8 cellular contexts compared by ENCODE assay signal in the genomic region with DNA sequence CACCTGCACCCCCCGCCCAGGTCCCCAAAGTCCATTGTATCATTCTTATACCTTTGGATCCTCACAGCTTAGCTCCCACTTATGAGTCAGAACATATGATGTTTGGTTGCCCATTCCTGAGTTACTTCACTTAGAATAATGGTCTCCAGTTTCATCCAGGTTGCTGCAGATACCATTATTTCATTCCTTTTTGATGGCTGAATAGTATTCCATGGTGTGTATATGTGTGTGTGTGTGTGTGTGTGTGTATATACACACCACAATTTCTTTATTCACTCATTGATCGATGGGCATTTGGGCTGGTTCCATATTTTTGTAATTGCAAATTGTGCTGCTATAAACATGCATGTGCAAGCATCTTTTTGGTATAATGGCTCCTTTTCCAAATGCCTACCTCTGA.
A peak's percentile ranks its signal among the peaks of the same experiment; 100 is the strongest.
DNase-seq lines count a peak whose midpoint lies in the region; ATAC-seq, FAIRE-seq and TF ChIP-seq lines count a peak whose summit lies in the region.
"Not testable (repeated sequence)": the region's sequence is repeated elsewhere in the genome, so short reads cannot be mapped to it uniquely, and the experiment has no call there.

No MANE protein-coding gene starts in this region.

- H3K9ac ChIP-seq in K562 (ENCODE audit: insufficient read depth in 1 of 2, low read depth in 2 of 2, low read length in 2 of 2): not testable (repeated sequence)

- H3K9me3 ChIP-seq in CD4-positive, alpha-beta T cell (ENCODE audit: control insufficient read depth, low read length); CD8-positive, alpha-beta memory T cell (ENCODE audit: low read length); HEK293 (ENCODE audit: control insufficient read depth, insufficient read depth, low read depth, low read length); K562 (replicated peaks; ENCODE audit: control insufficient read depth, insufficient read depth, low read depth, low read length): not testable (repeated sequence)

- POLR2A ChIA-PET in CD4-positive, alpha-beta T cell (lab: Charles Lee); HEK293 (lab: Yijun Ruan, JAX); K562 (lab: Yijun Ruan, JAX): not testable (repeated sequence)
- POLR2A ChIA-PET in CD8-positive, alpha-beta memory T cell (lab: Charles Lee): interaction anchor here (0.6 kb wide), 1 partner anchor 434 kb away, joined by 5 read pairs; no protein-coding TSS in a partner anchor

- H3K9me3 Mint-ChIP-seq in CD4-positive, alpha-beta T cell; CD8-positive, alpha-beta memory T cell; immature natural killer cell; stimulated activated effector memory CD8-positive, alpha-beta T cell treated with anti-CD3 and anti-CD28 coated beads, Interleukin-12 subunit alpha, Interleukin-12 subunit beta, amount 100 ng/mL, for 72 hours: not testable (repeated sequence)

- not testable (repeated sequence) for TF ChIP-seq CTCF in C4-2B (conservative IDR thresholded peaks at IDR 0.05); CD4-positive, alpha-beta T cell (IDR thresholded peaks at IDR 0.05); HEK293 (tag by site-specific recombination; IDR thresholded peaks at IDR 0.05); VCaP (conservative IDR thresholded peaks at IDR 0.05); K562 (IDR thresholded peaks at IDR 0.05 in 2 of 3, conservative IDR thresholded peaks at IDR 0.05 in 1 of 3; ENCODE audit: insufficient read depth in 2 of 3, low read depth in 1 of 3, low read length in 3 of 3)

- not testable (repeated sequence) for TF ChIP-seq RAD21 in K562 (CRISPR knock-in tag; conservative IDR thresholded peaks at IDR 0.05 in 1 of 2, IDR thresholded peaks at IDR 0.05 in 1 of 2)

- not testable (repeated sequence) for H3K9me1 ChIP-seq in K562 (ENCODE audit: control insufficient read depth, insufficient read depth, low read length)

- H3K27ac Mint-ChIP-seq in CD4-positive, alpha-beta T cell: peak overlapping the region; percentile 67
- peak overlapping the region in 5 of 8 donors; percentile 2 to 72 (median 31) for H3K27ac Mint-ChIP-seq in CD8-positive, alpha-beta memory T cell
- peak overlapping the region in 4 of 6 donors; percentile 35 to 94 (median 72) for H3K27ac Mint-ChIP-seq in immature natural killer cell
- peak overlapping the region; percentile 43 for H3K27ac Mint-ChIP-seq in stimulated activated effector memory CD8-positive, alpha-beta T cell treated with anti-CD3 and anti-CD28 coated beads, Interleukin-12 subunit alpha, Interleukin-12 subunit beta, amount 100 ng/mL, for 72 hours

- intact Hi-C loops in CD4-positive, alpha-beta T cell (cut with DNase I, micrococcal nuclease): loop anchor here in 1 of 2 experiments (5.0 to 10.0 kb wide), 2 partner anchors 68 to 126 kb away; partner anchors contain the start of gene UTRN
- intact Hi-C loops in K562 (cut with micrococcal nuclease): not testable (repeated sequence)

- BruUV-seq in K562 (replicated peaks; lab: Mats Ljungman, UMichigan): not testable (repeated sequence)

- not testable (repeated sequence) for H4K20me1 ChIP-seq in K562 (replicated peaks; ENCODE audit: control insufficient read depth, insufficient read depth, low read length)

- peaks cover 70% of the 10 kb centered on the region for H3K4me1 Mint-ChIP-seq in CD4-positive, alpha-beta T cell (ENCODE audit: low read depth)
- peaks cover 68 to 97% (median 89%) of the 10 kb centered on the region in 3 donors for H3K4me1 Mint-ChIP-seq in CD8-positive, alpha-beta memory T cell
- H3K4me1 Mint-ChIP-seq in immature natural killer cell: peaks cover 85 to 100% of the 10 kb centered on the region in 2 donors
- peaks cover 51% of the 10 kb centered on the region for H3K4me1 Mint-ChIP-seq in stimulated activated effector memory CD8-positive, alpha-beta T cell treated with anti-CD3 and anti-CD28 coated beads, Interleukin-12 subunit alpha, Interleukin-12 subunit beta, amount 100 ng/mL, for 72 hours

- not testable (repeated sequence) for TF ChIP-seq POLR2A in K562 (conservative IDR thresholded peaks at IDR 0.05)

- not testable (repeated sequence) for FAIRE-seq in K562 (lab: Jason Lieb, UNC)

- H3K4me2 ChIP-seq in K562 (ENCODE audit: insufficient read depth, low read length): not testable (repeated sequence)

- not testable (repeated sequence) for H3K27me3 ChIP-seq in CD4-positive, alpha-beta T cell (ENCODE audit: control insufficient read depth, insufficient read depth, low read length); CD8-positive, alpha-beta memory T cell (ENCODE audit: insufficient read depth, low read length, poor library complexity, severe bottlenecking); K562 (ENCODE audit: control insufficient read depth in 2 of 2, insufficient read depth in 2 of 2, low read length in 2 of 2)

- not testable (repeated sequence) for H2AFZ ChIP-seq in K562 (ENCODE audit: low read depth, low read length)

- H3K4me3 Mint-ChIP-seq in CD4-positive, alpha-beta T cell; stimulated activated effector memory CD8-positive, alpha-beta T cell treated with anti-CD3 and anti-CD28 coated beads, Interleukin-12 subunit alpha, Interleukin-12 subunit beta, amount 100 ng/mL, for 72 hours: not testable (repeated sequence)
- peak overlapping the region in 1 of 7 donors; percentile 35 for H3K4me3 Mint-ChIP-seq in CD8-positive, alpha-beta memory T cell
- peak overlapping the region in 2 of 5 donors; percentile 16 to 69 for H3K4me3 Mint-ChIP-seq in immature natural killer cell

- not testable (repeated sequence) for DNase-seq in CD4-positive, alpha-beta T cell; CD8-positive, alpha-beta memory T cell; K562 (ENCODE audit: extremely low read depth in 1 of 4, low spot score in 3 of 4); immature natural killer cell; stimulated activated effector memory CD8-positive, alpha-beta T cell treated with anti-CD3 and anti-CD28 coated beads, Interleukin-12 subunit alpha, Interleukin-12 subunit beta, amount 100 ng/mL, for 72 hours (ENCODE audit: low spot score in 2 of 2)

- H3K79me2 ChIP-seq in K562 (ENCODE audit: control insufficient read depth, insufficient read depth, low read length): not testable (repeated sequence)

- H3K27ac ChIP-seq in C4-2B (peak overlapping the region; percentile 66; the same call in 1 of the 2 replicates), VCaP (peak overlapping the region; percentile 87)
- not testable (repeated sequence) for H3K27ac ChIP-seq in CD4-positive, alpha-beta T cell (ENCODE audit: low read depth, low read length); CD8-positive, alpha-beta memory T cell (ENCODE audit: low read depth, low read length); HEK293 (ENCODE audit: extremely low read depth, low read depth, low read length); K562 (ENCODE audit: extremely low read depth, low read depth, low read length)

- H3K4me1 ChIP-seq in CD8-positive, alpha-beta memory T cell (ENCODE audit: insufficient read depth, low read length): peaks cover 31% of the 10 kb centered on the region
- H3K4me1 ChIP-seq in HEK293 (ENCODE audit: control insufficient read depth, insufficient read depth, low read length): peaks cover 16% of the 10 kb centered on the region
- not testable (repeated sequence) for H3K4me1 ChIP-seq in K562 (replicated peaks in 1 of 2; ENCODE audit: control insufficient read depth in 2 of 2, insufficient read depth in 2 of 2, low read length in 2 of 2)

- not testable (repeated sequence) for ATAC-seq in CD4-positive, alpha-beta T cell (ENCODE audit: poor library complexity); K562; stimulated activated effector memory CD8-positive, alpha-beta T cell treated with anti-CD3 and anti-CD28 coated beads, Interleukin-12 subunit alpha, Interleukin-12 subunit beta, amount 100 ng/mL, for 72 hours

- H3K4me3 ChIP-seq in CD8-positive, alpha-beta memory T cell (ENCODE audit: low read length); HEK293 (ENCODE audit: low read depth, low read length); K562: not testable (repeated sequence)

- not testable (repeated sequence) for TF ChIP-seq EP300 in K562 (IDR thresholded peaks at IDR 0.05; ENCODE audit: low read length)

- not testable (repeated sequence) for H3K36me3 ChIP-seq in CD8-positive, alpha-beta memory T cell (ENCODE audit: insufficient read depth, low read length); HEK293 (ENCODE audit: control insufficient read depth in 2 of 2, insufficient read depth in 1 of 2, low read length in 2 of 2); K562 (ENCODE audit: control insufficient read depth, insufficient read depth, low read length)

- peaks cover 36% of the 10 kb centered on the region for H3K36me3 Mint-ChIP-seq in CD4-positive, alpha-beta T cell (ENCODE audit: low read depth)
- H3K36me3 Mint-ChIP-seq in CD8-positive, alpha-beta memory T cell: peaks cover 0 to 20% (median 7%) of the 10 kb centered on the region in 3 donors
- not testable (repeated sequence) for H3K36me3 Mint-ChIP-seq in immature natural killer cell; stimulated activated effector memory CD8-positive, alpha-beta T cell treated with anti-CD3 and anti-CD28 coated beads, Interleukin-12 subunit alpha, Interleukin-12 subunit beta, amount 100 ng/mL, for 72 hours

- WGBS in K562 (ENCODE audit: insufficient coverage, low coverage, missing lambda C conversion rate): 4% methylated on average over 2 of the region's 2 CpGs

- in situ Hi-C loops in K562 (cut with MboI): not testable (repeated sequence)

- H3K27me3 Mint-ChIP-seq in CD4-positive, alpha-beta T cell; CD8-positive, alpha-beta memory T cell; immature natural killer cell (ENCODE audit: low read depth in 3 of 3): not testable (repeated sequence)

- CTCF ChIA-PET in CD4-positive, alpha-beta T cell (lab: Charles Lee): interaction anchor here (1.0 kb wide), 1 partner anchor 8 kb away, joined by 3 read pairs; no protein-coding TSS in a partner anchor
- CTCF ChIA-PET in CD8-positive, alpha-beta memory T cell (lab: Charles Lee); K562 (lab: Yijun Ruan, JAX; ENCODE audit: low intra/inter-chr PET ratio): not testable (repeated sequence)
- CTCF ChIA-PET in HEK293 (lab: Yijun Ruan, JAX): interaction anchor here (0.9 kb wide), 1 partner anchor 71 kb away, joined by 3 read pairs; no protein-coding TSS in a partner anchor

TF ChIP-seq in K562, 482 proteins besides CTCF, POLR2A, EP300 and RAD21:
- TF ChIP-seq ZNF146 (CRISPR knock-in tag; IDR thresholded peaks at IDR 0.05; ENCODE audit: unreplicated experiment): peak; percentile 69
